In genomic region chr15:50224606-50225005, GRCh38 we compare ENCODE assay signal across 25 cellular contexts. TPM values are rescaled to one million over a fixed set of nuclear protein-coding genes. Genes with fewer than 3 reads are reported as not detected.
DNase-seq lines count a peak whose midpoint lies in the region; ATAC-seq and TF ChIP-seq lines count a peak whose summit lies in the region.
"Had no signal": no experiment of that assay in that cellular context is flagged by ENCODE, and none has a peak within 500 bp of the region (broad histone marks: within the 10 kb centered on the region; RNA-seq: fewer than 3 reads in every experiment).

No MANE protein-coding gene starts in this region.

- H3K9me3 ChIP-seq in right lobe of liver (no peaks in the 10 kb centered on the region), hepatocyte (ENCODE audit: low read depth) (no peaks in the 10 kb centered on the region)
- H3K9me3 ChIP-seq: gastrocnemius medialis, SK-N-SH, uterus had no signal

- H3K4me2 ChIP-seq in hepatocyte: no peak overlapping the region
- H3K4me2 ChIP-seq: SK-N-SH had no signal

- TF ChIP-seq POLR2A in right lobe of liver (IDR thresholded peaks at IDR 0.05): no peak

- H3K4me1 ChIP-seq in right lobe of liver (peaks cover 0 to 39% (median 18%) of the 10 kb centered on the region in 4 donors), hepatocyte (ENCODE audit: insufficient read depth) (peaks cover 5% of the 10 kb centered on the region)
- H3K4me1 ChIP-seq: gastrocnemius medialis, uterus had no signal

- H3K4me3 ChIP-seq in epithelial cell of esophagus (ENCODE audit: low read length): no peak overlapping the region
- H3K4me3 ChIP-seq in right lobe of liver: no peak overlapping the region
- H3K4me3 ChIP-seq in hepatocyte: no peak overlapping the region
- H3K4me3 ChIP-seq: gastrocnemius medialis, uterus had no signal

- no peaks in the 10 kb centered on the region for H3K9me2 ChIP-seq in hepatocyte (replicated peaks; ENCODE audit: insufficient read depth)
- H3K9me2 ChIP-seq: SK-N-SH had no signal

- no peaks in the 10 kb centered on the region for H4K20me1 ChIP-seq in hepatocyte (ENCODE audit: insufficient read depth, poor library complexity, severe bottlenecking)

- H2AFZ ChIP-seq in hepatocyte: no peak overlapping the region

- H3K36me3 ChIP-seq in right lobe of liver (peaks cover 0 to 39% (median 15%) of the 10 kb centered on the region in 4 donors), hepatocyte (replicated peaks; ENCODE audit: insufficient read depth, low read depth) (no peaks in the 10 kb centered on the region)
- H3K36me3 ChIP-seq: gastrocnemius medialis, uterus had no signal

- peak overlapping the region in 2 of 3 donors; percentile 56 to 79 for H3K27ac ChIP-seq in right lobe of liver
- H3K27ac ChIP-seq in hepatocyte: no peak overlapping the region
- H3K27ac ChIP-seq: gastrocnemius medialis, uterus had no signal

- no peak for TF ChIP-seq CTCF in epithelial cell of esophagus (IDR thresholded peaks at IDR 0.05; ENCODE audit: insufficient read depth, low read depth, low read length, missing control alignments)
- TF ChIP-seq CTCF in right lobe of liver (IDR thresholded peaks at IDR 0.05): no peak
- no peak for TF ChIP-seq CTCF in hepatocyte (IDR thresholded peaks at IDR 0.05; ENCODE audit: poor library complexity)

- 36% methylated on average over 5 of the region's 5 CpGs for WGBS in right lobe of liver (ENCODE audit: insufficient coverage, low coverage, low lambda C conversion rate, missing lambda C conversion rate)
- 82% methylated on average over 5 of the region's 5 CpGs for WGBS in hepatocyte (ENCODE audit: low lambda C conversion rate, missing lambda C conversion rate)

- H3K27me3 ChIP-seq in right lobe of liver (no peaks in the 10 kb centered on the region), hepatocyte (no peaks in the 10 kb centered on the region)
- H3K27me3 ChIP-seq: gastrocnemius medialis, uterus had no signal

- peak; percentile 75 to 82 (median 80) for ATAC-seq in right lobe of liver
- ATAC-seq: gastrocnemius medialis; natural killer cell treated with Interleukin-12 subunit alpha and Interleukin-12 subunit beta and Interleukin-15 and Interleukin-18, amount 100 ng/mL, for 72 hours; stimulated activated naive B cell treated with anti-CD40 and anti-IgM and Interleukin-4, amounts not matched to agents 10 μg/mL and 1 μg/mL and 100 μg/mL, for 72 hours; T-helper 17 cell had no signal

- DNase-seq in GM03348 (ENCODE audit: low spot score) (peak; percentile 72), LHCN-M2 (ENCODE audit: low read depth) (peak; percentile 12), epithelial cell of esophagus (ENCODE audit: low read depth) (peak; percentile 25), right lobe of liver (no peak), hepatocyte (ENCODE audit: low spot score) (no peak), NCI-H82 (lab: John Stamatoyannopoulos, UW) (no peak)
- no peak for DNase-seq in effector CD8-positive, alpha-beta T cell (lab: John Stamatoyannopoulos, UW)
- DNase-seq: activated CD4-positive, alpha-beta T cell treated with anti-CD3 and anti-CD28 coated beads for 4 hours; activated T-cell treated with anti-CD3 and anti-CD28 coated beads, Interleukin-2, amount 50 U/mL, for 24 hours; CD4-positive, alpha-beta T cell; gastrocnemius medialis; KG1; NCI-H187; NCI-H748 treated with DMSO at 0.1 percent for 48 hours; OCI-M1; SK-N-SH; stimulated activated CD4-positive, alpha-beta T cell treated with anti-CD3 and anti-CD28 coated beads, Interleukin-12 subunit alpha, Interleukin-12 subunit beta, amount 100 ng/mL, for 4 hours; stimulated activated CD4-positive, alpha-beta T cell treated with anti-CD3 and anti-CD28 coated beads, Interleukin-4, amount 100 ng/mL, for 24 hours; stimulated activated naive B cell treated with anti-CD40 and anti-IgM and Interleukin-4, amounts not matched to agents 10 μg/mL and 1 μg/mL and 100 μg/mL, for 72 hours; T-helper 17 cell; uterus had no signal

- intact Hi-C loops in right lobe of liver (cut with DNase I): no loop called here

- no peaks in the 10 kb centered on the region for H3K79me2 ChIP-seq in hepatocyte

RNA-seq across cellular contexts. Expression of gene HDC, which starts 40.9 kb away (rescaled TPM):
- not detected in 2 replicates for total RNA-seq in LHCN-M2 (2014; rRNA removed)
- not detected for polyA plus RNA-seq in LHCN-M2 (2012)
- under 1 TPM in 3 of 6 experiments, not detected in 3; 0.26 to 0.47 (median 0.34) TPM for total RNA-seq in right lobe of liver
- 0.44 TPM in 1 of 2 replicates, not detected in the other for total RNA-seq in hepatocyte
- polyA plus RNA-seq in hepatocyte: not detected in 2 replicates
- total RNA-seq: osteocyte, temporal lobe had no signal
- polyA plus RNA-seq: SK-N-SH had no signal

RNA-seq across cellular contexts. Expression of gene SLC27A2, which starts 42.6 kb away (rescaled TPM):
- not detected in 2 replicates for total RNA-seq in LHCN-M2 (2014; rRNA removed)
- polyA plus RNA-seq in LHCN-M2 (2012): not detected
- 100 to 1,000 TPM in 5 of 6 experiments, 10 to 100 TPM in 1; 76.8 to 366 (median 172) TPM for total RNA-seq in right lobe of liver
- total RNA-seq in hepatocyte: 37.0 and 41.3 TPM in 2 replicates
- polyA plus RNA-seq in hepatocyte: 10.1 and 24.8 TPM in 2 replicates
- total RNA-seq: cardiac septum, osteocyte had no signal

Comparison
In these comparisons a context has a peak if more than half of its experiments do, and no peak if none do; other contexts are left out.
1. DNase-seq: peak in GM03348 (single experiment), LHCN-M2 (single experiment) and epithelial cell of esophagus (single experiment); none in right lobe of liver (0 of 3), hepatocyte (single experiment), NCI-H82 (single experiment) and effector CD8-positive, alpha-beta T cell (single experiment).
2. RNA of gene SLC27A2, which starts 42.6 kb away (total RNA-seq): 76.8 to 366 TPM in right lobe of liver and 37.0 to 41.3 TPM in hepatocyte; not detected in LHCN-M2; every median in the first group is over 10 times any median in the second.